12 cellular contexts compared by ENCODE assay signal in the genomic region with DNA sequence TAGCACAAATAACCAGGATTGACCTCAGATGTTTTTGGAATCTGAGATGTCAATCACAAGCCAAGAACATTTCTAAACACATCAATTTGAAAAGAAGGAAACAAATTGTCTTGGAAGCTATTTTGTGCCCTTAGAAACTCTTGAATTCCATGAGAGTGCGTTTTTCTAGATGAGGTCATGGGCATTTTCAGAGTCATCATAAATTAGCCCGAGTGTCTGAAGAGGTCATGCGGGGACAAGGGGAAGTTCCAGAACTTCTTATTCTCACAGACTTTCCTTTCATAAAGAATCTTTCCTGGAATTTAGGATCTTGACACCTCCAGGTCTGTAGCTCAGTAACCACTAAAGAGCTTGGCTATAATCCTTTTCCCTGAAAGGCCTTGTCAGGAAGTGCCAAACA. TPM values are rescaled to one million over a fixed set of nuclear protein-coding genes. Genes with fewer than 3 reads are reported as not detected.
DNase-seq lines count a peak whose midpoint lies in the region; ATAC-seq and TF ChIP-seq lines count a peak whose summit lies in the region.
"Had no signal": no experiment of that assay in that cellular context is flagged by ENCODE, and none has a peak within 500 bp of the region (broad histone marks: within the 10 kb centered on the region; RNA-seq: fewer than 3 reads in every experiment).

No MANE protein-coding gene starts in this region.

- H3K27me3 ChIP-seq in trophoblast cell (ENCODE audit: insufficient read depth, low read length) = no peaks in the 10 kb centered on the region

- no peak for TF ChIP-seq CTCF in NB4 (IDR thresholded peaks at IDR 0.05; ENCODE audit: low read depth, low read length)

- no peak overlapping the region for H3K9ac ChIP-seq in trophoblast cell (ENCODE audit: low read length)

- H3K4me1 Mint-ChIP-seq in dendritic cell treated with granulocyte-macrophage colony-stimulating factor and Interleukin-4, amounts not matched to agents 40 ng/mL and 50 ng/mL, for 4 days (ENCODE audit: low read depth) = peaks cover 26% of the 10 kb centered on the region

- H2BK5ac ChIP-seq in trophoblast cell (ENCODE audit: low read depth, low read length, poor library complexity) = no peak overlapping the region

- no peak overlapping the region for H4K8ac ChIP-seq in trophoblast cell (ENCODE audit: low read depth, low read length)

- intact Hi-C loops in dendritic cell treated with granulocyte-macrophage colony-stimulating factor and Interleukin-4, amounts not matched to agents 40 ng/mL and 50 ng/mL, for 4 days (cut with micrococcal nuclease) = no loop called here

- no peaks in the 10 kb centered on the region for H3K9me3 ChIP-seq in trophoblast cell (ENCODE audit: insufficient read depth, low read depth, low read length)

- H3K27ac ChIP-seq in trophoblast cell (ENCODE audit: low read depth, low read length) = no peak overlapping the region

- H2AK5ac ChIP-seq in trophoblast cell (ENCODE audit: low read length) = no peak overlapping the region

- H3K79me1 ChIP-seq in trophoblast cell (ENCODE audit: low read length) = no peaks in the 10 kb centered on the region

- H3K4me3 ChIP-seq in NB4 (ENCODE audit: low read depth, low read length) (no peak overlapping the region), trophoblast cell (ENCODE audit: low read depth, low read length) (no peak overlapping the region)

- H3K27me3 Mint-ChIP-seq in dendritic cell treated with granulocyte-macrophage colony-stimulating factor and Interleukin-4, amounts not matched to agents 40 ng/mL and 50 ng/mL, for 4 days = peaks cover 6% of the 10 kb centered on the region

- no peak overlapping the region for H3K14ac ChIP-seq in trophoblast cell (ENCODE audit: low read length)

- no CpG with 5 or more reads among the region's 3 CpGs for WGBS in trophoblast cell (ENCODE audit: extremely low coverage, insufficient coverage, insufficient read length)

- DNase-seq in COLO829 (ENCODE audit: low spot score) (peak; percentile 35), NB4 (ENCODE audit: low read depth) (peak; percentile 25), trophoblast cell (peak; percentile 33 to 65), NCI-H1417 (lab: John Stamatoyannopoulos, UW) (no peak), Ammon's horn (ENCODE audit: low spot score) (no peak)
- DNase-seq: activated gamma-delta T cell; effector CD4-positive, alpha-beta T cell; NCI-H524 treated with DMSO at 0.1 percent for 48 hours; posterior cingulate gyrus had no signal

- no peak for TF ChIP-seq POLR2A in NB4 (IDR thresholded peaks at IDR 0.05; ENCODE audit: extremely low read depth, insufficient read length)

- no peaks in the 10 kb centered on the region for H3K36me3 ChIP-seq in trophoblast cell (ENCODE audit: control insufficient read depth in 1 of 2, insufficient read depth in 2 of 2, low read length in 2 of 2)

- H2AFZ ChIP-seq in trophoblast cell (ENCODE audit: insufficient read depth, low read length, poor library complexity) = no peak overlapping the region

- no peaks in the 10 kb centered on the region for H3K36me3 Mint-ChIP-seq in dendritic cell treated with granulocyte-macrophage colony-stimulating factor and Interleukin-4, amounts not matched to agents 40 ng/mL and 50 ng/mL, for 4 days (ENCODE audit: low read depth)

- peaks cover 19% of the 10 kb centered on the region for H3K9me3 Mint-ChIP-seq in dendritic cell treated with granulocyte-macrophage colony-stimulating factor and Interleukin-4, amounts not matched to agents 40 ng/mL and 50 ng/mL, for 4 days

- H3K4me2 ChIP-seq in trophoblast cell (ENCODE audit: low read length) = no peak overlapping the region

- H2BK120ac ChIP-seq in trophoblast cell (ENCODE audit: insufficient read depth, low read length, poor library complexity) = no peak overlapping the region

- peak overlapping the region; percentile 67 for H3K27ac Mint-ChIP-seq in dendritic cell treated with granulocyte-macrophage colony-stimulating factor and Interleukin-4, amounts not matched to agents 40 ng/mL and 50 ng/mL, for 4 days

- H3K23ac ChIP-seq in trophoblast cell (ENCODE audit: low read length) = no peak overlapping the region

- H3K79me2 ChIP-seq in trophoblast cell (ENCODE audit: control insufficient read depth, insufficient read depth, low read length, poor library complexity) = no peaks in the 10 kb centered on the region

- no peak overlapping the region for H4K91ac ChIP-seq in trophoblast cell (ENCODE audit: low read depth, low read length)

- no peak overlapping the region for H3K4ac ChIP-seq in trophoblast cell (ENCODE audit: low read depth, low read length)

- H3K18ac ChIP-seq in trophoblast cell (ENCODE audit: low read length) = no peak overlapping the region

- no peak overlapping the region for H4K12ac ChIP-seq in trophoblast cell (ENCODE audit: low read depth, low read length)

- H2BK12ac ChIP-seq in trophoblast cell (ENCODE audit: low read length) = no peak overlapping the region

- no peaks in the 10 kb centered on the region for H3K4me1 ChIP-seq in trophoblast cell (ENCODE audit: control insufficient read depth in 1 of 2, insufficient read depth in 2 of 2, low read length in 2 of 2)

- ATAC-seq in GM19324 (IDR thresholded peaks at IDR 0.05; ENCODE audit: low FRiP score, unreplicated experiment) (no peak), GM18498 (IDR thresholded peaks at IDR 0.05; ENCODE audit: unreplicated experiment) (no peak)

- no peak overlapping the region for H3K4me3 Mint-ChIP-seq in dendritic cell treated with granulocyte-macrophage colony-stimulating factor and Interleukin-4, amounts not matched to agents 40 ng/mL and 50 ng/mL, for 4 days

RNA-seq across cellular contexts. Expression of gene IL2RA, which starts 28.2 kb away (rescaled TPM):
- polyA plus RNA-seq in trophoblast cell (2013) = not detected in 2 replicates

RNA-seq across cellular contexts. Expression of gene RBM17, which starts 54.9 kb away (rescaled TPM):
- 106 and 108 TPM in 2 replicates for polyA plus RNA-seq in trophoblast cell (2013)

RNA-seq across cellular contexts. Expression of gene IL15RA, which starts 56.6 kb away (rescaled TPM):
- polyA plus RNA-seq in trophoblast cell (2013) = 0.03 and 0.10 TPM in 2 replicates

Comparison
In these comparisons a context has a peak if more than half of its experiments do, and no peak if none do; other contexts are left out.
1. DNase-seq: peak in COLO829 (single experiment), NB4 (single experiment) and trophoblast cell (2 of 2); none in NCI-H1417 (0 of 3) and Ammon's horn (single experiment).